ENCODE assay signal across 1 cellular context in the genomic region with DNA sequence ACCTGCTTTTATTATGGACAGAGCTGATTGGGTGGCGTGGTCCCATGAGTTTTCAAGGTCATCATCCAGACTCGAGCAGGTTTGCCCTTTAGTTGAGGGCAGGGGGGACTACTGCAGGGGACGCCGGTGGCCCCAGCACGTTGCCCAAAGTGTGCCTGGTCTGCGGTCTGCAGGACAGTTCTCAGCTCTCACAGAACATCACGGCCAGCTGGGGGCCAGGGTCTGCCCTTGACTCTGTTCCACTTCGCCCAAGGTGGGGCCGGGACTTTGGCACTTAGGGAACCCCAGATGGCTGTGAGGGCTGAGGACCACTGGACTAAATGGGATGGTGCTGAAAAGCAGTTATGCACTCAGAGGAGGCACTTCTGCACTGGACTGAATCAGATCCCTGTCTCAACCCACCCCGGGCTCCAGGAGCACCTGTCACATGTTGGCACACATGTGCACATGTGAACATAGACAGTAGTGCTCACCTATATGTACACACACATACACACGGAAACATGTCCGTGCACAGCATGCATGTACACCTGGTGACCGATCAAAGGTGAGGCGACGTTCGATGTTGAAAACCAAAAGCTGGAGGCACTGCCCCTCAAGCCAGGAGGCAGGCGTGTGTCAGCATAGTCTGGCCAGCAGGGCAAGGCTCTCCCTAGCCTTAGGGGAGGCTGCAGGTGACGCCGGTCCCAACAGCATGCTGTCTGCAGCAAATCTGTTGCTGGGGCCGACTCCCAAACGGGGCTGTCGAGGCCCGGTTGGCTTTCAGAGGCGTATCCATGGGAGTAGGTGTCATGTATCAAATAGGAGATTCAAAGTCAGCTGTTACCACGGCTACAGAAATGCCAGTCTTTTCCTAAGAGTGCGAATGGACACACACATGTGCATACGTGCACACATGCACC.
TF ChIP-seq lines count a peak whose summit lies in the region.

No MANE protein-coding gene starts in this region.

TF ChIP-seq in HepG2, 621 proteins besides CTCF, POLR2A, EP300 and RAD21:
- TF ChIP-seq, protein P1, sequence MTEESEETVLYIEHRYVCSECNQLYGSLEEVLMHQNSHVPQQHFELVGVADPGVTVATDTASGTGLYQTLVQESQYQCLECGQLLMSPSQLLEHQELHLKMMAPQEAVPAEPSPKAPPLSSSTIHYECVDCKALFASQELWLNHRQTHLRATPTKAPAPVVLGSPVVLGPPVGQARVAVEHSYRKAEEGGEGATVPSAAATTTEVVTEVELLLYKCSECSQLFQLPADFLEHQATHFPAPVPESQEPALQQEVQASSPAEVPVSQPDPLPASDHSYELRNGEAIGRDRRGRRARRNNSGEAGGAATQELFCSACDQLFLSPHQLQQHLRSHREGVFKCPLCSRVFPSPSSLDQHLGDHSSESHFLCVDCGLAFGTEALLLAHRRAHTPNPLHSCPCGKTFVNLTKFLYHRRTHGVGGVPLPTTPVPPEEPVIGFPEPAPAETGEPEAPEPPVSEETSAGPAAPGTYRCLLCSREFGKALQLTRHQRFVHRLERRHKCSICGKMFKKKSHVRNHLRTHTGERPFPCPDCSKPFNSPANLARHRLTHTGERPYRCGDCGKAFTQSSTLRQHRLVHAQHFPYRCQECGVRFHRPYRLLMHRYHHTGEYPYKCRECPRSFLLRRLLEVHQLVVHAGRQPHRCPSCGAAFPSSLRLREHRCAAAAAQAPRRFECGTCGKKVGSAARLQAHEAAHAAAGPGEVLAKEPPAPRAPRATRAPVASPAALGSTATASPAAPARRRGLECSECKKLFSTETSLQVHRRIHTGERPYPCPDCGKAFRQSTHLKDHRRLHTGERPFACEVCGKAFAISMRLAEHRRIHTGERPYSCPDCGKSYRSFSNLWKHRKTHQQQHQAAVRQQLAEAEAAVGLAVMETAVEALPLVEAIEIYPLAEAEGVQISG (CRISPR knock-in tag; IDR thresholded peaks at IDR 0.05): 0 out of 2 replicates have a peak, but pooled peaks have one; percentile 19
- TF ChIP-seq KDM2A (CRISPR knock-in tag; IDR thresholded peaks at IDR 0.05; ENCODE audit: borderline replicate concordance, low read depth) (no peak), ZNF687 (CRISPR knock-in tag; IDR thresholded peaks at IDR 0.05) (0 out of 2 replicates have a peak, but pooled peaks have one; percentile 4), RFX1 (IDR thresholded peaks at IDR 0.05) (peak; percentile 10; the same call in 1 of the 2 replicates), KDM1A (CRISPR knock-in tag; IDR thresholded peaks at IDR 0.05) (no peak)
- TF ChIP-seq, protein P2, sequence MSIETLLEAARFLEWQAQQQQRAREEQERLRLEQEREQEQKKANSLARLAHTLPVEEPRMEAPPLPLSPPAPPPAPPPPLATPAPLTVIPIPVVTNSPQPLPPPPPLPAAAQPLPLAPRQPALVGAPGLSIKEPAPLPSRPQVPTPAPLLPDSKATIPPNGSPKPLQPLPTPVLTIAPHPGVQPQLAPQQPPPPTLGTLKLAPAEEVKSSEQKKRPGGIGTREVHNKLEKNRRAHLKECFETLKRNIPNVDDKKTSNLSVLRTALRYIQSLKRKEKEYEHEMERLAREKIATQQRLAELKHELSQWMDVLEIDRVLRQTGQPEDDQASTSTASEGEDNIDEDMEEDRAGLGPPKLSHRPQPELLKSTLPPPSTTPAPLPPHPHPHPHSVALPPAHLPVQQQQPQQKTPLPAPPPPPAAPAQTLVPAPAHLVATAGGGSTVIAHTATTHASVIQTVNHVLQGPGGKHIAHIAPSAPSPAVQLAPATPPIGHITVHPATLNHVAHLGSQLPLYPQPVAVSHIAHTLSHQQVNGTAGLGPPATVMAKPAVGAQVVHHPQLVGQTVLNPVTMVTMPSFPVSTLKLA (IDR thresholded peaks at IDR 0.05): peak; percentile 94
